ENCODE assay signal across 1 cellular context in genomic region chr9:16540996-16541668, GRCh38.
A peak's percentile ranks its signal among the peaks of the same experiment; 100 is the strongest.
TF ChIP-seq lines count a peak whose summit lies in the region.

No MANE protein-coding gene starts in this region.

TF ChIP-seq in neural cell, 6 proteins besides CTCF, POLR2A, EP300 and RAD21 (continued from another document):
- TF ChIP-seq REST (IDR thresholded peaks at IDR 0.05; ENCODE audit: borderline replicate concordance) (peak; percentile 86), EZH2 (IDR thresholded peaks at IDR 0.05; ENCODE audit: borderline replicate concordance, insufficient read depth, low read length, poor library complexity, severe bottlenecking) (no peak), POLR2AphosphoS5 (IDR thresholded peaks at IDR 0.05) (no peak)
